ENCODE assay signal across 1 cellular context in the genomic region with DNA sequence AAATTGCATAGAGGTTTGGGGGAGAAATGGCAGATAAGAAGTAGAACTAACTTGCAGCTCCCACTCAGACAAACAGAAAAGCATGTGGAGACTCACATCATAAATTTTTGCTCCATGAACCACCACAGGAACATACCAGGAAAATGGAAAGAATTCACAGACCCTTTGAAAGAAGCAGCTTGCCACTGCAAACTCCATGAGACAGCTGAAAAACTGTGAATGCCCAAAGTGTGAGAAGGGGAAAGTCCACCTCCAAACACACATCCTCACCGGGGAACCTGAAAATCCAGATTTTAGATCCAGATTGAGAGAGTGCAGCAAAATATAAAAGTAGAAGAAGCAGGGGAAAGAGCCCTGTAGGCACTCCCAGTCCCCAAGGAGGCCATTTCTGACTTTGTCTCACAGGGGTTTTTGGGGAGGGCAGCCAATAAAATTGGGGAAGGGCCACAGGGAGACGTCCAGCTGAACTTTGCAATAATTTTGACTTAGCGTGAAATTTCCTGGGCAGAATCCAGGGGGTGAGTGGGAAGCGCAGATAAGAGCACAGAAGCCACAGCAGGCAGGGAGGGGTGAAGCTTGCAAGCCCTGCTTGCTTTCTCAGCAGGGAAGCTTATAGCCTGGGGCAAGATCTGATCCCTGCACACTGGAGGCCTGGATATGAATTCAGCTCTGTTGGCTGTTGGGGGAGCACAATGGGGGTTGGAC.
TF ChIP-seq lines count a peak whose summit lies in the region.

No MANE protein-coding gene starts in this region.

TF ChIP-seq in HEK293, 187 proteins besides CTCF, POLR2A, EP300 and RAD21 (continued from another document):
- TF ChIP-seq, protein P1, sequence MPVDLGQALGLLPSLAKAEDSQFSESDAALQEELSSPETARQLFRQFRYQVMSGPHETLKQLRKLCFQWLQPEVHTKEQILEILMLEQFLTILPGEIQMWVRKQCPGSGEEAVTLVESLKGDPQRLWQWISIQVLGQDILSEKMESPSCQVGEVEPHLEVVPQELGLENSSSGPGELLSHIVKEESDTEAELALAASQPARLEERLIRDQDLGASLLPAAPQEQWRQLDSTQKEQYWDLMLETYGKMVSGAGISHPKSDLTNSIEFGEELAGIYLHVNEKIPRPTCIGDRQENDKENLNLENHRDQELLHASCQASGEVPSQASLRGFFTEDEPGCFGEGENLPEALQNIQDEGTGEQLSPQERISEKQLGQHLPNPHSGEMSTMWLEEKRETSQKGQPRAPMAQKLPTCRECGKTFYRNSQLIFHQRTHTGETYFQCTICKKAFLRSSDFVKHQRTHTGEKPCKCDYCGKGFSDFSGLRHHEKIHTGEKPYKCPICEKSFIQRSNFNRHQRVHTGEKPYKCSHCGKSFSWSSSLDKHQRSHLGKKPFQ (tag by site-specific recombination; IDR thresholded peaks at IDR 0.05) = peak; percentile 75
- TF ChIP-seq MZF1 (tag by site-specific recombination; IDR thresholded peaks at IDR 0.05; ENCODE audit: borderline replicate concordance) = peak; percentile 88; the same call in 1 of the 2 replicates
- peak; percentile 19; the same call in 1 of the 2 replicates for TF ChIP-seq ZNF140 (tag by site-specific recombination; IDR thresholded peaks at IDR 0.05)
- no peak for TF ChIP-seq ZNF658 (tag by site-specific recombination; IDR thresholded peaks at IDR 0.05)
- TF ChIP-seq ZNF121 (tag by site-specific recombination; IDR thresholded peaks at IDR 0.05) = no peak
- peak; percentile 96 for TF ChIP-seq ZNF341 (tag by site-specific recombination; IDR thresholded peaks at IDR 0.05; ENCODE audit: low read depth)
- no peak for TF ChIP-seq ZNF629 (tag by site-specific recombination; IDR thresholded peaks at IDR 0.05)
- TF ChIP-seq ZNF10 (tag by site-specific recombination; IDR thresholded peaks at IDR 0.05) = no peak
- TF ChIP-seq, protein P2, sequence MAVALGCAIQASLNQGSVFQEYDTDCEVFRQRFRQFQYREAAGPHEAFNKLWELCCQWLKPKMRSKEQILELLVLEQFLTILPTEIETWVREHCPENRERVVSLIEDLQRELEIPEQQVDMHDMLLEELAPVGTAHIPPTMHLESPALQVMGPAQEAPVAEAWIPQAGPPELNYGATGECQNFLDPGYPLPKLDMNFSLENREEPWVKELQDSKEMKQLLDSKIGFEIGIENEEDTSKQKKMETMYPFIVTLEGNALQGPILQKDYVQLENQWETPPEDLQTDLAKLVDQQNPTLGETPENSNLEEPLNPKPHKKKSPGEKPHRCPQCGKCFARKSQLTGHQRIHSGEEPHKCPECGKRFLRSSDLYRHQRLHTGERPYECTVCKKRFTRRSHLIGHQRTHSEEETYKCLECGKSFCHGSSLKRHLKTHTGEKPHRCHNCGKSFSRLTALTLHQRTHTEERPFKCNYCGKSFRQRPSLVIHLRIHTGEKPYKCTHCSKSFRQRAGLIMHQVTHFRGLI (tag by site-specific recombination; IDR thresholded peaks at IDR 0.05) = no peak
- TF ChIP-seq, protein P3, sequence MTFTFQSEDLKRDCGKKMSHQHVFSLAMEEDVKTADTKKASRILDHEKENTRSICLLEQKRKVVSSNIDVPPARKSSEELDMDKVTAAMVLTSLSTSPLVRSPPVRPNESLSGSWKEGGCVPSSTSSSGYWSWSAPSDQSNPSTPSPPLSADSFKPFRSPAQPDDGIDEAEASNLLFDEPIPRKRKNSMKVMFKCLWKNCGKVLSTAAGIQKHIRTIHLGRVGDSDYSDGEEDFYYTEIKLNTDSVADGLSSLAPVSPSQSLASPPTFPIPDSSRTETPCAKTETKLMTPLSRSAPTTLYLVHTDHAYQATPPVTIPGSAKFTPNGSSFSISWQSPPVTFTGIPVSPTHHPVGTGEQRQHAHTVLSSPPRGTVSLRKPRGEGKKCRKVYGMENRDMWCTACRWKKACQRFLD (tag by site-specific recombination; IDR thresholded peaks at IDR 0.05) = no peak
- TF ChIP-seq ZNF19 (tag by site-specific recombination; IDR thresholded peaks at IDR 0.05; ENCODE audit: low read depth) = no peak
- TF ChIP-seq RBAK (tag by site-specific recombination; IDR thresholded peaks at IDR 0.05) = no peak
